In the genomic region with DNA sequence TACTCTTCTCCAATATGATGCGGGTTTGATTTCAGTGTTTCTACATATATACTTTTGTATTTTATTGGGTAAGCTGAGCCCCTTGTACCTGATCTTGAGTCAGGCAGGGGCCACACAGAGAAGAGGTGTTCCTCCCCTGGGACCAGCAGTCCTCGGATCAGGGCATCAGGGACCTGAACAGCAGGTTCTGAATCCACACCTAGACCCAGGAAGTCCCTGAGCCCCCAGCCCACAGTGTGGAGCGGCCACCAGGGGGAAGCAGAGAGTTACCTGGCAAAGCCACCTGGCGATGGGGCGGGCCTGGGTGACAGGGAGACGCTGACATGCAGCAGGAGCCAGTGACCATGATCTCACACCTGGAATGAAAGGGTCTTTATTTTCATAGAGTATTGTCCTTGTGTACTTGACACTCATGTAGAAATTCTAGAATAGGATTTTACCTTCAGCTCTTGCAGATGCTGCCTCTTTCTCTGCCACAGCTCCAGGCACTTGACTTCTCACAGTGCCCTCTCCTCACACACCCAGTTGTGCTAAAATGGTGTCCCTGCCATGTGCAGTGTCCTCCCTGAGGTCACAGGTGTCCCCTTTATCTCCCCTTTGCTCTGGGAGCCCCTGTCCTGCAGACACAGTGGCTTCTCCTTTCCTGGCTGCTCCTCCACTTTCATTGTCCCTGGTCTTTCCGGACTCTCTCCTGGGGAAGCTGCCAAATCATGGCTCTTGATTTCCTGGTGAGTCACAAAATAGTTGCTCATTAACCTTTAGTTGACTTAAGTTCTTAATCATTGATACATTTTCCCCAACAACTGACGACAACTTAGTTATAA, we compare ENCODE assay signal across 8 cellular contexts. TPM values are rescaled to one million over a fixed set of nuclear protein-coding genes. Genes with fewer than 3 reads are reported as not detected.
DNase-seq lines count a peak whose midpoint lies in the region; ATAC-seq and TF ChIP-seq lines count a peak whose summit lies in the region.

No MANE protein-coding gene starts in this region.

- DNase-seq in NCI-H2107 (lab: John Stamatoyannopoulos, UW), result peak; percentile 19
- DNase-seq in activated CD8-positive, alpha-beta T cell treated with anti-CD3 and anti-CD28 coated beads, Interleukin-2, amount 10 ng/mL, durations not matched to agents 7 days and 5 days, result peak; percentile 59
- peak; percentile 70 for DNase-seq in endothelial cell (ENCODE audit: low spot score)
- peak; percentile 17 for DNase-seq in prostate gland (ENCODE audit: low spot score)
- no peak for DNase-seq in OCI-M2 (lab: John Stamatoyannopoulos, UW; ENCODE audit: unreplicated experiment)
- no peak for DNase-seq in amniotic stem cell (lab: John Stamatoyannopoulos, UW)
- DNase-seq in posterior vena cava (ENCODE audit: low spot score), result no peak

- no peaks in the 10 kb centered on the region for H3K27me3 ChIP-seq in prostate gland (replicated peaks; ENCODE audit: insufficient read depth)

- H3K27ac ChIP-seq in prostate gland, result no peak overlapping the region

- 26% methylated on average over 8 of the region's 8 CpGs for WGBS in prostate gland

- H3K4me3 ChIP-seq in prostate gland, result no peak overlapping the region

- H3K4me3 Mint-ChIP-seq in activated CD8-positive, alpha-beta T cell treated with anti-CD3 and anti-CD28 coated beads, Interleukin-2, amount 10 ng/mL, durations not matched to agents 7 days and 5 days, result no peak overlapping the region
- no peak overlapping the region for H3K4me3 Mint-ChIP-seq in endothelial cell (ENCODE audit: unreplicated experiment)

- H3K9me3 Mint-ChIP-seq in activated CD8-positive, alpha-beta T cell treated with anti-CD3 and anti-CD28 coated beads, Interleukin-2, amount 10 ng/mL, durations not matched to agents 7 days and 5 days (ENCODE audit: insufficient read depth), result no peaks in the 10 kb centered on the region
- no peaks in the 10 kb centered on the region for H3K9me3 Mint-ChIP-seq in endothelial cell (ENCODE audit: unreplicated experiment)

- no peaks in the 10 kb centered on the region for H3K9me3 ChIP-seq in prostate gland

- POLR2A ChIA-PET in activated CD8-positive, alpha-beta T cell treated with anti-CD3 and anti-CD28 coated beads, Interleukin-2, amount 10 ng/mL, durations not matched to agents 7 days and 5 days (lab: Charles Lee), result no interaction called here

- H3K4me1 ChIP-seq in prostate gland (replicated peaks), result no peaks in the 10 kb centered on the region

- H3K4me1 Mint-ChIP-seq in activated CD8-positive, alpha-beta T cell treated with anti-CD3 and anti-CD28 coated beads, Interleukin-2, amount 10 ng/mL, durations not matched to agents 7 days and 5 days (ENCODE audit: low read depth), result no peaks in the 10 kb centered on the region
- no peaks in the 10 kb centered on the region for H3K4me1 Mint-ChIP-seq in endothelial cell (ENCODE audit: unreplicated experiment)

- no peaks in the 10 kb centered on the region for H3K36me3 ChIP-seq in prostate gland

- H3K27ac Mint-ChIP-seq in activated CD8-positive, alpha-beta T cell treated with anti-CD3 and anti-CD28 coated beads, Interleukin-2, amount 10 ng/mL, durations not matched to agents 7 days and 5 days, result no peak overlapping the region
- H3K27ac Mint-ChIP-seq in endothelial cell (ENCODE audit: unreplicated experiment), result no peak overlapping the region

- ATAC-seq in activated CD8-positive, alpha-beta T cell treated with anti-CD3 and anti-CD28 coated beads, Interleukin-2, amount 10 ng/mL, durations not matched to agents 7 days and 5 days, result peak; percentile 80

- H3K27me3 Mint-ChIP-seq in activated CD8-positive, alpha-beta T cell treated with anti-CD3 and anti-CD28 coated beads, Interleukin-2, amount 10 ng/mL, durations not matched to agents 7 days and 5 days (ENCODE audit: low read depth), result peaks cover 6% of the 10 kb centered on the region
- peaks cover 3% of the 10 kb centered on the region for H3K27me3 Mint-ChIP-seq in endothelial cell (ENCODE audit: unreplicated experiment)

- TF ChIP-seq CTCF in GM12872 (IDR thresholded peaks at IDR 0.05; ENCODE audit: insufficient read depth, low read depth, low read length) (peak; percentile 94), endothelial cell (IDR thresholded peaks at IDR 0.05; ENCODE audit: unreplicated experiment) (peak; percentile 83), prostate gland (IDR thresholded peaks at IDR 0.05) (peak; percentile 28 to 63 (median 48))

- no peaks in the 10 kb centered on the region for H3K36me3 Mint-ChIP-seq in activated CD8-positive, alpha-beta T cell treated with anti-CD3 and anti-CD28 coated beads, Interleukin-2, amount 10 ng/mL, durations not matched to agents 7 days and 5 days (ENCODE audit: low read depth)
- no peaks in the 10 kb centered on the region for H3K36me3 Mint-ChIP-seq in endothelial cell (ENCODE audit: low read depth, unreplicated experiment)

- CTCF ChIA-PET in activated CD8-positive, alpha-beta T cell treated with anti-CD3 and anti-CD28 coated beads, Interleukin-2, amount 10 ng/mL, durations not matched to agents 7 days and 5 days (lab: Charles Lee), result interaction anchor here (0.5 to 2.7 kb wide), 13 partner anchors 9 to 342 kb away, joined by 3 to 10 read pairs (median 3); no protein-coding TSS in a partner anchor

- intact Hi-C loops in prostate gland (cut with DNase I) (no loop called here), posterior vena cava (cut with DNase I) (no loop called here)

- TF ChIP-seq POLR2A in prostate gland (IDR thresholded peaks at IDR 0.05), result no peak

RNA-seq across cellular contexts. Expression of gene GGTLC2, which starts 48.5 kb away (rescaled TPM):
- total RNA-seq in activated CD8-positive, alpha-beta T cell treated with anti-CD3 and anti-CD28 coated beads, Interleukin-2, amount 10 ng/mL, durations not matched to agents 7 days and 5 days, result not detected
- total RNA-seq in endothelial cell (ENCODE audit: unreplicated experiment), result not detected
- 1 to 10 TPM in 1 of 2 donors, not detected in 1; 1.4 TPM for total RNA-seq in prostate gland
- not detected for total RNA-seq in posterior vena cava

Comparison
In these comparisons a context has a peak if more than half of its experiments do, and no peak if none do; other contexts are left out.
1. DNase-seq: peak in NCI-H2107 (single experiment), activated CD8-positive, alpha-beta T cell treated with anti-CD3 and anti-CD28 coated beads, Interleukin-2, amount 10 ng/mL, durations not matched to agents 7 days and 5 days (single experiment), endothelial cell (single experiment) and prostate gland (single experiment); none in OCI-M2 (single experiment), amniotic stem cell (single experiment) and posterior vena cava (single experiment).
2. Peak in every context shown above with its lines, with median percentiles within 50 percentile points of each other: CTCF ChIP-seq.